ENCODE assay signal across 9 cellular contexts in the genomic region with DNA sequence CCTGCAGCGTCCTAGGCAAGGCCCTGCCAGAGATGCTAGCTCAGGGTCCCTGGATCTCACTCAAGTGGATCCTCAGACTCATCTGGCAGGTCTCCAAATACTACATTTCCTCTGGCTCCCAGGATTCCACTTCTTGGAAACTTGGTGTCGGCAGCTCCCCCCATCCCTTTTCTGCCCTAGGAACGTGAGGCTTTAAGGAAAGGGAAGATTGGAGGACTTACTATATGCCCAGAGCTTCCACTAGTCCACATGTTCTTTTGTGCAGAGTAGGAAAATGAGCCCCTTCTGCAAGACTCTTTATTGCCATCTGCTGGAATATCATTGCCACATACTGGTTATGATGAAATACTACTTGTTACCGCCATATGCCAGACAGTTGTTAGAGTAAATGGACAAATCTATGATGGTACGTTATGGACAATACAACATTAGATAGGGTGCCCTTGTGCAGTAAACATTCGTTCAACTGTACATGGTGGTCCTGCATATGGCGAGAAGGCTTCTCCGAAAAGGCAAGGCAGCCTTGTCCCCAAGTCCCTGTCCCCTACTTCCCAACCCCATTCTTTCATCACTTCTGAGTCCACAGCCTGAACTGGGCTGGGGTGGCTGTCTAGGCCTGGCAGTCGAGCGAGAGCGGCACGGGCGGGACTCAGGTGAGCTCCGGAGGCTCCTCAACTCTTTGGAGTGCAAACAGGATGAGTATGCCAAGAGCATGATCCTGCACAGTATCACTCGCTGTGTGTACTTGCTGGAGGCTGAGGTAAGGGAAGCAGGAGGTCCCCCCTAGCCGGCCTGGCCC. TPM values are rescaled to one million over a fixed set of nuclear protein-coding genes. Genes with fewer than 3 reads are reported as not detected.
DNase-seq lines count a peak whose midpoint lies in the region; ATAC-seq and TF ChIP-seq lines count a peak whose summit lies in the region.
"Had no signal": no experiment of that assay in that cellular context is flagged by ENCODE, and none has a peak within 500 bp of the region (broad histone marks: within the 10 kb centered on the region; RNA-seq: fewer than 3 reads in every experiment).

No MANE protein-coding gene starts in this region.

- no peaks in the 10 kb centered on the region for H3K27me3 ChIP-seq in gastroesophageal sphincter

- no peaks in the 10 kb centered on the region for H3K9me3 Mint-ChIP-seq in activated T-cell treated with anti-CD3 and anti-CD28 coated beads, Interleukin-2, amount 50 U/mL, for 24 hours

- peaks cover 9 to 49% (median 18%) of the 10 kb centered on the region in 3 donors for H3K4me1 ChIP-seq in gastroesophageal sphincter

- no peak overlapping the region for H3K4me3 ChIP-seq in gastroesophageal sphincter

- H3K9me3 ChIP-seq in gastroesophageal sphincter: no peaks in the 10 kb centered on the region

- WGBS in gastroesophageal sphincter (ENCODE audit: low coverage in 1 of 2), 2 donors: 47 to 62% methylated on average over 8 to 12 of the region's 16 CpGs

- no peak for TF ChIP-seq EP300 in gastroesophageal sphincter (IDR thresholded peaks at IDR 0.05)

- H3K27ac ChIP-seq in gastroesophageal sphincter: peak overlapping the region in 1 of 4 donors; percentile 11

- H3K27me3 Mint-ChIP-seq in activated T-cell treated with anti-CD3 and anti-CD28 coated beads, Interleukin-2, amount 50 U/mL, for 24 hours: no peaks in the 10 kb centered on the region

- H3K4me3 Mint-ChIP-seq in activated T-cell treated with anti-CD3 and anti-CD28 coated beads, Interleukin-2, amount 50 U/mL, for 24 hours: no peak overlapping the region

- no peaks in the 10 kb centered on the region for H3K36me3 ChIP-seq in gastroesophageal sphincter

- DNase-seq in D341Med (ENCODE audit: low spot score) (peak; percentile 68), NCI-H460 (ENCODE audit: extremely low read depth, low read depth) (peak; percentile 65), pulmonary artery endothelial cell (ENCODE audit: low read depth, low spot score) (peak; percentile 58)
- peak; percentile 60 for DNase-seq in activated T-cell treated with anti-CD3 and anti-CD28 coated beads, Interleukin-2, amount 50 U/mL, for 24 hours
- DNase-seq in stimulated activated CD4-positive, alpha-beta T cell treated with anti-CD3 and anti-CD28 coated beads, Interleukin-2, amount 100 ng/mL, for 48 hours: no peak

- peaks cover 46% of the 10 kb centered on the region for H3K4me1 Mint-ChIP-seq in activated T-cell treated with anti-CD3 and anti-CD28 coated beads, Interleukin-2, amount 50 U/mL, for 24 hours (ENCODE audit: low read depth)

- no peak for TF ChIP-seq POLR2A in gastroesophageal sphincter (IDR thresholded peaks at IDR 0.05)

- no peaks in the 10 kb centered on the region for H3K36me3 Mint-ChIP-seq in activated T-cell treated with anti-CD3 and anti-CD28 coated beads, Interleukin-2, amount 50 U/mL, for 24 hours (ENCODE audit: low read depth)

- ATAC-seq in HG03354 (IDR thresholded peaks at IDR 0.05; ENCODE audit: poor library complexity, severe bottlenecking, unreplicated experiment) (peak; percentile 48), gastroesophageal sphincter (peak; percentile 70), GM19397 (IDR thresholded peaks at IDR 0.05; ENCODE audit: unreplicated experiment) (no peak)

- TF ChIP-seq CTCF in gastroesophageal sphincter (IDR thresholded peaks at IDR 0.05): peak; percentile 88 to 99 (median 94)

- H3K27ac Mint-ChIP-seq in activated T-cell treated with anti-CD3 and anti-CD28 coated beads, Interleukin-2, amount 50 U/mL, for 24 hours: peak overlapping the region; percentile 70

RNA-seq across cellular contexts. Expression of gene ARMC12, which starts 0.8 kb away (rescaled TPM):
- 0.50 TPM in 1 of 2 replicates, not detected in the other for total RNA-seq in NCI-H460 (2014; rRNA removed; shearing (Covaris generic))
- polyA plus RNA-seq in NCI-H460 (2014; cell fraction: nucleus; rRNA removed): 0.51 and 3.0 TPM in 2 replicates
- 1 to 10 TPM in 1 of 4 donors, under 1 TPM in 1, not detected in 2; 0.54 to 1.5 TPM for total RNA-seq in gastroesophageal sphincter
- total RNA-seq in pulmonary artery endothelial cell: 0.11 and 0.40 TPM in 2 replicates

RNA-seq across cellular contexts. Expression of gene CLPSL2, which starts 38.8 kb away (rescaled TPM):
- not detected in 2 replicates for total RNA-seq in NCI-H460 (2014; rRNA removed; shearing (Covaris generic))
- polyA plus RNA-seq in NCI-H460 (2014; cell fraction: nucleus; rRNA removed): 0.68 TPM in 1 of 2 replicates, not detected in the other
- total RNA-seq in gastroesophageal sphincter (not detected), pulmonary artery endothelial cell (not detected in 2 replicates)
- total RNA-seq: T-helper 1 cell treated with Interleukin-12 subunit alpha and Interleukin-12 subunit beta and Interleukin-4 antibody, amounts not matched to agents 30 ng/mL and 1 ng/mL, for 36 hours had no signal

RNA-seq across cellular contexts. Expression of gene CLPSL1, which starts 43.2 kb away (rescaled TPM):
- not detected in 2 replicates for total RNA-seq in NCI-H460 (2014; rRNA removed; shearing (Covaris generic))
- polyA plus RNA-seq in NCI-H460 (2014; cell fraction: nucleus; rRNA removed): not detected in 2 replicates
- total RNA-seq in gastroesophageal sphincter (not detected), pulmonary artery endothelial cell (not detected in 2 replicates)
- total RNA-seq: T-helper 1 cell treated with Interleukin-12 subunit alpha and Interleukin-12 subunit beta and Interleukin-4 antibody, amounts not matched to agents 30 ng/mL and 1 ng/mL, for 36 hours had no signal

RNA-seq across cellular contexts. Expression of gene FKBP5, which starts 48.9 kb away (rescaled TPM):
- total RNA-seq in NCI-H460 (2014; rRNA removed; shearing (Covaris generic)): 5.7 and 8.9 TPM in 2 replicates
- 3.5 and 4.8 TPM in 2 replicates for polyA plus RNA-seq in NCI-H460 (2014; cell fraction: nucleus; rRNA removed)
- 100 to 1,000 TPM; 453 to 676 (median 478) TPM for total RNA-seq in gastroesophageal sphincter
- 67.2 and 89.1 TPM in 2 replicates for total RNA-seq in pulmonary artery endothelial cell

RNA-seq across cellular contexts. Expression of gene CLPS, which starts 59.5 kb away (rescaled TPM):
- total RNA-seq in NCI-H460 (2014; rRNA removed; shearing (Covaris generic)): not detected in 2 replicates
- polyA plus RNA-seq in NCI-H460 (2014; cell fraction: nucleus; rRNA removed): not detected in 2 replicates
- total RNA-seq in gastroesophageal sphincter (not detected), pulmonary artery endothelial cell (not detected in 2 replicates)
- total RNA-seq: T-helper 1 cell treated with Interleukin-12 subunit alpha and Interleukin-12 subunit beta and Interleukin-4 antibody, amounts not matched to agents 30 ng/mL and 1 ng/mL, for 36 hours had no signal

Comparison
In these comparisons a context has a peak if more than half of its experiments do, and no peak if none do; other contexts are left out.
1. DNase-seq: peak in D341Med (single experiment), NCI-H460 (single experiment), activated T-cell treated with anti-CD3 and anti-CD28 coated beads, Interleukin-2, amount 50 U/mL, for 24 hours (single experiment) and pulmonary artery endothelial cell (single experiment); none in stimulated activated CD4-positive, alpha-beta T cell treated with anti-CD3 and anti-CD28 coated beads, Interleukin-2, amount 100 ng/mL, for 48 hours (0 of 2).